Comparison of ENCODE assay signal across 21 cellular contexts in the genomic region with DNA sequence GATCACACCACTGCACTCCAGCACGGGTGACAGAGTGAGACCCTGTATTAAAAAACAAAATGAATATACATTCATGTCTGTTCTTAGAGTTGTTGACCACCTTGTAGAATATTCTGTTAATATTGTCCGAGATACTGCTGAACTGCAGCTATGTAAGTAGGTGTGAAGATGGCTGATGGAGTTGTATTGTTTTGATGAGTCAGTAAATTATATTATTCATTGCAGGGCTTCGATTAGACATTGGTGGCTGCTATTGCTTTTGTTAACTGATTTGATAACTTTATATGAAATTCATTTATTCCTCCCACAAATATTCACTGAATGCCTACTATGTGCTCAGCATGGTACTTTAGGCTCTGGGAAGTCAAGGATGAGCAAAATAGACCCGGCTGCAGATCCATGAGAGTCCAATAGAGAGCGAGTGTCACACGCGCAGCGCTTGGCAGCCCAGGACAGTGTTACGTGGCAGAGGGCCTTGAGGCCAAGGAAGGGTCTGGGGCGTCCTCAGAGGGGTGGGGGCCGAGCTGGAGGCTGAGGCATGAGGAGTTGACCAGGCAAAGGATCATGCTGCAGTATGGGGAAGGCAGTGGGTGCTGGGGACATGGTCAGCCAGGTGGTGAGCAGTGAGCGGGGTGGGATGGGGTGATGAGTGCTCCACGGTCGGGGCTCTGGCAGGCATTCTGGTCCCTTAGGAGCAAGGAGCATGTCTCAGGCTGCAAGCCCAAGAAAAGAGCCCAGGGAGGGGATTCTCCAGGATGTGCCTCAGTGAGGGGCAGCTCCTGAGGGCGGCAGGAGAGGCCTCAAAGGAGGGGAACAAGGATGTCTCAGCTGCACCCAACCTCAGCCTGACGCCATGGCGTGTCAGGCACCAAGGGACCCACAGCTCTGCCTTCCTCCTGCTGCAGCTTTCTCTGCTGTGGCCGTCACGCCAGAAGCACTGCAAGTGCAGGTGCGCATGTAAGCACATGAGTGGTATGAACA.
DNase-seq lines count a peak whose midpoint lies in the region; ATAC-seq and TF ChIP-seq lines count a peak whose summit lies in the region.
"Had no signal": no experiment of that assay in that cellular context is flagged by ENCODE, and none has a peak within 500 bp of the region (broad histone marks: within the 10 kb centered on the region; RNA-seq: fewer than 3 reads in every experiment).

No MANE protein-coding gene starts in this region.

- H3K9me3 ChIP-seq in spleen (no peaks in the 10 kb centered on the region), A673 (ENCODE audit: low read depth, low read length, poor library complexity, severe bottlenecking) (no peaks in the 10 kb centered on the region)
- H3K9me3 ChIP-seq: SK-N-SH had no signal

- H3K4me3 ChIP-seq in spleen (no peak overlapping the region), A673 (ENCODE audit: low read depth, low read length, poor library complexity, severe bottlenecking) (no peak overlapping the region)

- no peak for TF ChIP-seq CTCF in spleen (IDR thresholded peaks at IDR 0.05 in 8 of 11, conservative IDR thresholded peaks at IDR 0.05 in 3 of 11)
- no peak for TF ChIP-seq CTCF in A673 (conservative IDR thresholded peaks at IDR 0.05; ENCODE audit: low read depth, low read length)

- DNase-seq in activated T-cell treated with anti-CD3 and anti-CD28 coated beads, Interleukin-2, amount 50 U/mL, for 24 hours: peak; percentile 3
- no peak for DNase-seq in activated T-cell treated with anti-CD3 and anti-CD28 coated beads, Interleukin-2, amount 50 U/mL, for 72 hours
- peak; percentile 37 for DNase-seq in activated CD8-positive, alpha-beta memory T cell treated with anti-CD3 and anti-CD28 coated beads, Interleukin-2, amount 10 ng/mL, durations not matched to agents 7 days and 5 days
- DNase-seq in left lobe of liver (ENCODE audit: low spot score): peak; percentile 34
- DNase-seq in spleen: peak; percentile 42
- no peak for DNase-seq in A673 (ENCODE audit: low spot score)
- no peak for DNase-seq in NCI-H2171 treated with DMSO at 0.1 percent for 48 hours (lab: John Stamatoyannopoulos, UW)
- no peak for DNase-seq in AG08396 (ENCODE audit: low spot score)
- DNase-seq: 8988T, DMS53, GDM1, Kasumi-1, NCI-H1417 treated with DMSO at 0.1 percent for 48 hours, NCI-H187, NCI-H226, NCI-H510A treated with DMSO at 0.1 percent for 48 hours, NCI-H748 treated with DMSO at 0.1 percent for 48 hours, SIG-M5, SK-N-SH had no signal

- no peaks in the 10 kb centered on the region for H3K9me3 Mint-ChIP-seq in activated T-cell treated with anti-CD3 and anti-CD28 coated beads, Interleukin-2, amount 50 U/mL, for 24 hours
- H3K9me3 Mint-ChIP-seq in activated T-cell treated with anti-CD3 and anti-CD28 coated beads, Interleukin-2, amount 50 U/mL, for 72 hours: no peaks in the 10 kb centered on the region
- no peaks in the 10 kb centered on the region for H3K9me3 Mint-ChIP-seq in activated CD8-positive, alpha-beta memory T cell treated with anti-CD3 and anti-CD28 coated beads, Interleukin-2, amount 10 ng/mL, durations not matched to agents 7 days and 5 days (ENCODE audit: low read depth)

- H3K4me1 ChIP-seq in spleen (no peaks in the 10 kb centered on the region), A673 (ENCODE audit: insufficient read depth, low read length, poor library complexity, severe bottlenecking) (no peaks in the 10 kb centered on the region)

- BruUV-seq in A673 (replicated peaks; lab: Mats Ljungman, UMichigan): no TSS peak

- no peaks in the 10 kb centered on the region for H3K4me1 Mint-ChIP-seq in activated T-cell treated with anti-CD3 and anti-CD28 coated beads, Interleukin-2, amount 50 U/mL, for 24 hours (ENCODE audit: low read depth)
- no peaks in the 10 kb centered on the region for H3K4me1 Mint-ChIP-seq in activated T-cell treated with anti-CD3 and anti-CD28 coated beads, Interleukin-2, amount 50 U/mL, for 72 hours (ENCODE audit: low read depth)
- H3K4me1 Mint-ChIP-seq in activated CD8-positive, alpha-beta memory T cell treated with anti-CD3 and anti-CD28 coated beads, Interleukin-2, amount 10 ng/mL, durations not matched to agents 7 days and 5 days: no peaks in the 10 kb centered on the region
- H3K4me1 Mint-ChIP-seq: B cell had no signal

- WGBS in spleen, 5 donors: 82 to 89% (median 87%) methylated on average over 19 to 20 of the region's 20 CpGs

- ATAC-seq in activated T-cell treated with anti-CD3 and anti-CD28 coated beads, Interleukin-2, amount 50 U/mL, for 72 hours (replicated peaks in 1 of 2): no peak
- ATAC-seq in activated CD8-positive, alpha-beta memory T cell treated with anti-CD3 and anti-CD28 coated beads, Interleukin-2, amount 10 ng/mL, durations not matched to agents 7 days and 5 days: no peak
- no peak for ATAC-seq in left lobe of liver

- H3K27ac ChIP-seq in spleen (no peak overlapping the region), A673 (ENCODE audit: low read depth, low read length, poor library complexity, severe bottlenecking) (no peak overlapping the region)
- H3K27ac ChIP-seq: RWPE1 had no signal

- no peaks in the 10 kb centered on the region for H3K36me3 Mint-ChIP-seq in activated T-cell treated with anti-CD3 and anti-CD28 coated beads, Interleukin-2, amount 50 U/mL, for 24 hours (ENCODE audit: low read depth)
- no peaks in the 10 kb centered on the region for H3K36me3 Mint-ChIP-seq in activated T-cell treated with anti-CD3 and anti-CD28 coated beads, Interleukin-2, amount 50 U/mL, for 72 hours (ENCODE audit: insufficient read depth in 2 of 2)
- no peaks in the 10 kb centered on the region for H3K36me3 Mint-ChIP-seq in activated CD8-positive, alpha-beta memory T cell treated with anti-CD3 and anti-CD28 coated beads, Interleukin-2, amount 10 ng/mL, durations not matched to agents 7 days and 5 days

- intact Hi-C loops in spleen (cut with DNase I; ENCODE audit: low total_unique reads) (no loop called here), A673 (cut with micrococcal nuclease; ENCODE audit: unreplicated experiment) (no loop called here)

- no peak for TF ChIP-seq POLR2A in spleen (IDR thresholded peaks at IDR 0.05)

- POLR2A ChIA-PET in A673 (lab: Charles Lee; ENCODE audit: low non-redundant PET): no interaction called here

- H3K4me3 Mint-ChIP-seq in activated T-cell treated with anti-CD3 and anti-CD28 coated beads, Interleukin-2, amount 50 U/mL, for 24 hours: no peak overlapping the region
- H3K4me3 Mint-ChIP-seq in activated T-cell treated with anti-CD3 and anti-CD28 coated beads, Interleukin-2, amount 50 U/mL, for 72 hours: no peak overlapping the region
- no peak overlapping the region for H3K4me3 Mint-ChIP-seq in activated CD8-positive, alpha-beta memory T cell treated with anti-CD3 and anti-CD28 coated beads, Interleukin-2, amount 10 ng/mL, durations not matched to agents 7 days and 5 days
- H3K4me3 Mint-ChIP-seq: B cell had no signal

- H3K27me3 ChIP-seq in spleen (replicated peaks in 1 of 7) (peaks cover 0 to 8% (median 0%) of the 10 kb centered on the region in 7 donors), A673 (replicated peaks; ENCODE audit: insufficient read depth, low read depth, low read length, poor library complexity) (no peaks in the 10 kb centered on the region)

- H3K36me3 ChIP-seq in spleen: no peaks in the 10 kb centered on the region
- H3K36me3 ChIP-seq in A673 (ENCODE audit: insufficient read depth, low read length, poor library complexity, severe bottlenecking): no peaks in the 10 kb centered on the region

- no peak overlapping the region for H3K27ac Mint-ChIP-seq in activated T-cell treated with anti-CD3 and anti-CD28 coated beads, Interleukin-2, amount 50 U/mL, for 24 hours
- H3K27ac Mint-ChIP-seq in activated T-cell treated with anti-CD3 and anti-CD28 coated beads, Interleukin-2, amount 50 U/mL, for 72 hours: no peak overlapping the region
- H3K27ac Mint-ChIP-seq in activated CD8-positive, alpha-beta memory T cell treated with anti-CD3 and anti-CD28 coated beads, Interleukin-2, amount 10 ng/mL, durations not matched to agents 7 days and 5 days: no peak overlapping the region
- H3K27ac Mint-ChIP-seq: B cell had no signal

- CTCF ChIA-PET in activated CD8-positive, alpha-beta memory T cell treated with anti-CD3 and anti-CD28 coated beads, Interleukin-2, amount 10 ng/mL, durations not matched to agents 7 days and 5 days (lab: Charles Lee): interaction anchor here (1.1 kb wide), 1 partner anchor 23 kb away, joined by 4 read pairs; no protein-coding TSS in a partner anchor
- CTCF ChIA-PET in A673 (lab: Charles Lee): no interaction called here

- no peaks in the 10 kb centered on the region for H3K27me3 Mint-ChIP-seq in activated T-cell treated with anti-CD3 and anti-CD28 coated beads, Interleukin-2, amount 50 U/mL, for 24 hours
- no peaks in the 10 kb centered on the region for H3K27me3 Mint-ChIP-seq in activated T-cell treated with anti-CD3 and anti-CD28 coated beads, Interleukin-2, amount 50 U/mL, for 72 hours (ENCODE audit: low read depth)
- H3K27me3 Mint-ChIP-seq in activated CD8-positive, alpha-beta memory T cell treated with anti-CD3 and anti-CD28 coated beads, Interleukin-2, amount 10 ng/mL, durations not matched to agents 7 days and 5 days: peaks cover 13% of the 10 kb centered on the region

Comparison
In these comparisons a context has a peak if more than half of its experiments do, and no peak if none do; other contexts are left out.
1. DNase-seq: peak in activated T-cell treated with anti-CD3 and anti-CD28 coated beads, Interleukin-2, amount 50 U/mL, for 24 hours (single experiment), activated CD8-positive, alpha-beta memory T cell treated with anti-CD3 and anti-CD28 coated beads, Interleukin-2, amount 10 ng/mL, durations not matched to agents 7 days and 5 days (single experiment), left lobe of liver (single experiment) and spleen (single experiment); none in activated T-cell treated with anti-CD3 and anti-CD28 coated beads, Interleukin-2, amount 50 U/mL, for 72 hours (0 of 2), A673 (single experiment), NCI-H2171 treated with DMSO at 0.1 percent for 48 hours (single experiment) and AG08396 (single experiment).